Comparison of ENCODE assay signal across 1 cellular context in genomic region chr12:51662728-51663154, GRCh38.
TF ChIP-seq lines count a peak whose summit lies in the region.

No MANE protein-coding gene starts in this region.

TF ChIP-seq in liver, 16 proteins besides CTCF, POLR2A, EP300 and RAD21 (continued from another document):
- TF ChIP-seq, protein P1, sequence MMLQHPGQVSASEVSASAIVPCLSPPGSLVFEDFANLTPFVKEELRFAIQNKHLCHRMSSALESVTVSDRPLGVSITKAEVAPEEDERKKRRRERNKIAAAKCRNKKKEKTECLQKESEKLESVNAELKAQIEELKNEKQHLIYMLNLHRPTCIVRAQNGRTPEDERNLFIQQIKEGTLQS (IDR thresholded peaks at IDR 0.05): peak; percentile 48
- TF ChIP-seq JUND (IDR thresholded peaks at IDR 0.05): peak; percentile 38 to 70
